10 cellular contexts compared by ENCODE assay signal in the genomic region with DNA sequence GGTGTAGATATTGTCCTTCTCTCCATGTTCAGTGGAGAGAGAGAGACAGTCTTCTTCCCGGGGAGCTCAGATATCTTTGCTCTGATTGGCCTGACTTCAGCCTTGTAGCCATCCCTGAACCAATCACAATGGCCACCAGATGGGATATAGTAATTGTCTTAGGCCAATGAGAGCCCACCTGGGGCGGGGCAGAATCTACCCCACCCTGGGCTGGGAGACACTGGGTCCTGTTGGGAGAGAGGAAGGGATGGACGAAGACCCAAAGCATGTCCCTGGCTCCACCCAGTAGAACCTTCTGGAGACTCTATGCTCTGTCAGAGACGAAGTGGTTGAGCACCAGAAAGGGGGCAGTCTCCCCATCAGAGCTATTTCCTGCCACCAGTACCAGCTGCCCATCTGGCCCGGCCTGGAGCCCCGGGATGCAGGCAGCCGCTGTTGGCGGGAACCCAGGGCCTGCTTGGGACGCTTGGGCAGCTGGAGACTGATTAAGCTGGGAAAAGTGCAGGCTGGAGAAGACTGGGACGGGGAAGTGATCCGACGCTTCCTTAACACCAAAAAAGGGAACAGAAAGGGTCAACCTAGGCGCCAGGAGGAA. TPM values are rescaled to one million over a fixed set of nuclear protein-coding genes. Genes with fewer than 3 reads are reported as not detected.
DNase-seq lines count a peak whose midpoint lies in the region; ATAC-seq, FAIRE-seq and TF ChIP-seq lines count a peak whose summit lies in the region.
"Had no signal": no experiment of that assay in that cellular context is flagged by ENCODE, and none has a peak within 500 bp of the region (broad histone marks: within the 10 kb centered on the region; RNA-seq: fewer than 3 reads in every experiment).

No MANE protein-coding gene starts in this region.

- H2BK120ac ChIP-seq in H1 (replicated peaks; ENCODE audit: low read depth, low read length), result no peak overlapping the region

- no peak overlapping the region for H3K4me2 ChIP-seq in H1 (ENCODE audit: insufficient read depth in 1 of 2, low read depth in 2 of 2, low read length in 2 of 2)

- H3K9me3 ChIP-seq in H1 (ENCODE audit: insufficient read depth in 2 of 2, low read depth in 1 of 2, low read length in 1 of 2) (peaks cover 0 to 8% of the 10 kb centered on the region in 2 experiments; a peak in 2 of 4 replicates), right lobe of liver (no peaks in the 10 kb centered on the region), upper lobe of right lung (no peaks in the 10 kb centered on the region)

- H3K27me3 ChIP-seq in H1 (replicated peaks in 1 of 4; ENCODE audit: control insufficient read depth in 3 of 4, extremely low read depth in 1 of 4, insufficient read depth in 3 of 4, low read length in 3 of 4) (no peaks in the 10 kb centered on the region), right lobe of liver (no peaks in the 10 kb centered on the region), upper lobe of right lung (no peaks in the 10 kb centered on the region)

- intact Hi-C loops in right lobe of liver (cut with DNase I) (no loop called here), upper lobe of right lung (cut with DNase I) (no loop called here)

- H3K36me3 ChIP-seq in H1 (ENCODE audit: control insufficient read depth in 2 of 4, insufficient read depth in 4 of 4, low read length in 3 of 4) (no peaks in the 10 kb centered on the region), right lobe of liver (no peaks in the 10 kb centered on the region), upper lobe of right lung (no peaks in the 10 kb centered on the region)

- H3K27ac ChIP-seq in H1 (ENCODE audit: low read depth, low read length) (no peak overlapping the region), right lobe of liver (peak overlapping the region; percentile 13 to 37 (median 21)), upper lobe of right lung (peak overlapping the region; percentile 85)

- H2BK15ac ChIP-seq in H1 (ENCODE audit: low read length), result 0 out of 2 replicates have a peak overlapping the region, but pooled peaks have one; percentile 24

- DNase-seq in activated CD4-positive, CD25-positive, alpha-beta regulatory T cell treated with anti-CD3 and anti-CD28 coated beads, Interleukin-2, amount 50 U/mL, for 72 hours, result peak; percentile 17
- DNase-seq in H1 (ENCODE audit: low read depth in 1 of 2, low spot score in 2 of 2), result no peak
- no peak for DNase-seq in right lobe of liver
- DNase-seq in upper lobe of right lung, result peak; percentile 62
- DNase-seq in erythroblast (lab: John Stamatoyannopoulos, UW), result no peak
- no peak for DNase-seq in NCI-H526 (lab: John Stamatoyannopoulos, UW)
- DNase-seq: activated naive CD4-positive, alpha-beta T cell treated with anti-CD3 and anti-CD28 coated beads, Interleukin-2, amount 10 ng/mL, durations not matched to agents 7 days and 5 days; nephron progenitor cell had no signal

- no peaks in the 10 kb centered on the region for H3K23me2 ChIP-seq in H1 (ENCODE audit: low read depth, low read length)

- FAIRE-seq in H1 (lab: Jason Lieb, UNC), result no peak

- no peak overlapping the region for H2AFZ ChIP-seq in H1 (ENCODE audit: low read length)

- H3K4me3 ChIP-seq in H1 (ENCODE audit: extremely low read depth in 1 of 4, insufficient read depth in 2 of 4, low read depth in 3 of 4, low read length in 4 of 4) (no peak overlapping the region), right lobe of liver (no peak overlapping the region), upper lobe of right lung (no peak overlapping the region)

- no peak overlapping the region for H3K56ac ChIP-seq in H1 (replicated peaks; ENCODE audit: insufficient read length, low read depth, low read length)

- POLR2A ChIA-PET in H1 (lab: Charles Lee; ENCODE audit: partially characterized antibody), result interaction anchor here (0.6 to 4.4 kb wide), 12 partner anchors 8 to 336 kb away, joined by 3 to 31 read pairs (median 6); a partner anchor contains a TSS

- no peak for TF ChIP-seq RAD21 in H1 (IDR thresholded peaks at IDR 0.05 in 1 of 2, conservative IDR thresholded peaks at IDR 0.05 in 1 of 2; ENCODE audit: low read depth in 2 of 2, low read length in 2 of 2)

- H4K8ac ChIP-seq in H1 (ENCODE audit: extremely low read depth, insufficient read depth, low read length), result no peak overlapping the region

- no peaks in the 10 kb centered on the region for H4K20me1 ChIP-seq in H1 (replicated peaks in 1 of 2; ENCODE audit: control insufficient read depth in 1 of 2, insufficient read depth in 2 of 2, low read length in 2 of 2)

- H3K79me1 ChIP-seq in H1 (ENCODE audit: low read depth, low read length), result no peaks in the 10 kb centered on the region

- no peak overlapping the region for H3K4ac ChIP-seq in H1 (replicated peaks; ENCODE audit: insufficient read length, low read depth, low read length)

- H3K18ac ChIP-seq in H1 (ENCODE audit: extremely low read depth, low read length), result no peak overlapping the region

- H2BK20ac ChIP-seq in H1 (ENCODE audit: low read length), result no peak overlapping the region

- H3K14ac ChIP-seq in H1 (ENCODE audit: insufficient read length), result no peak overlapping the region

- H2AK5ac ChIP-seq in H1 (ENCODE audit: low read depth, low read length), result no peak overlapping the region; the same call in 1 of the 2 replicates

- H3K4me1 ChIP-seq in H1 (replicated peaks in 1 of 4; ENCODE audit: control insufficient read depth in 3 of 4, insufficient read depth in 4 of 4, low read length in 3 of 4) (peaks cover 0 to 18% (median 7%) of the 10 kb centered on the region in 4 experiments; a peak in 6 of 7 replicates), right lobe of liver (no peaks in the 10 kb centered on the region), upper lobe of right lung (peaks cover 11% of the 10 kb centered on the region)

- TF ChIP-seq POLR2A in H1 (IDR thresholded peaks at IDR 0.05; ENCODE audit: control extremely low read depth in 1 of 2, low read depth in 2 of 2, low read length in 2 of 2) (no peak; a peak in 1 of 3 replicates), right lobe of liver (IDR thresholded peaks at IDR 0.05) (no peak), erythroblast (IDR thresholded peaks at IDR 0.05; ENCODE audit: low read length) (no peak)

- H2BK12ac ChIP-seq in H1 (ENCODE audit: low read depth, low read length), result peak overlapping the region; percentile 96; the same call in 1 of the 2 replicates

- H3K79me2 ChIP-seq in H1 (ENCODE audit: control insufficient read depth in 1 of 2, insufficient read depth in 2 of 2, low read length in 2 of 2), result no peaks in the 10 kb centered on the region

- WGBS in H1 (ENCODE audit: extremely low coverage in 1 of 2, insufficient coverage in 1 of 2, insufficient read length in 1 of 2, insufficient replicate concordance in 2 of 2, low coverage in 1 of 2, low lambda C conversion rate in 2 of 2, missing lambda C conversion rate in 1 of 2), 2 experiments, result 84% methylated on average over 13 of the region's 13 CpGs; no CpG with 5 or more reads in 1 of the 2 experiments
- WGBS in right lobe of liver (ENCODE audit: insufficient coverage, low coverage, low lambda C conversion rate, missing lambda C conversion rate), result 59% methylated on average over 12 of the region's 13 CpGs

- CTCF ChIA-PET in H1 (lab: Charles Lee; ENCODE audit: partially characterized antibody), result interaction anchor here (0.7 to 3.0 kb wide), 10 partner anchors 9 to 133 kb away, joined by 3 to 14 read pairs (median 6); no protein-coding TSS in a partner anchor

- no peak overlapping the region for H2BK5ac ChIP-seq in H1 (ENCODE audit: low read depth, low read length)

- TF ChIP-seq CTCF in H1 (IDR thresholded peaks at IDR 0.05; ENCODE audit: control extremely low read depth in 1 of 3, insufficient read depth in 1 of 3, low read depth in 1 of 3, low read length in 3 of 3) (no peak), right lobe of liver (IDR thresholded peaks at IDR 0.05) (no peak), upper lobe of right lung (IDR thresholded peaks at IDR 0.05) (no peak)

- no peak overlapping the region for H3K9ac ChIP-seq in H1 (replicated peaks in 1 of 4; ENCODE audit: extremely low read depth in 1 of 4, low read depth in 3 of 4, low read length in 3 of 4)

- no peak overlapping the region for H3K23ac ChIP-seq in H1 (ENCODE audit: insufficient read length)

- no peak for TF ChIP-seq EP300 in H1 (IDR thresholded peaks at IDR 0.05; ENCODE audit: borderline replicate concordance in 1 of 2, low read depth in 2 of 2, low read length in 2 of 2)

- no peak overlapping the region for H4K5ac ChIP-seq in H1 (ENCODE audit: insufficient read length, low read depth, low read length)

- peak overlapping the region; percentile 35 for H4K91ac ChIP-seq in H1 (replicated peaks; ENCODE audit: insufficient read length, low read length)

- no peak for ATAC-seq in activated CD4-positive, CD25-positive, alpha-beta regulatory T cell treated with anti-CD3 and anti-CD28 coated beads, Interleukin-2, amount 50 U/mL, for 24 hours
- ATAC-seq in right lobe of liver, result peak; percentile 25 to 43 (median 37)
- ATAC-seq in upper lobe of right lung, result peak; percentile 12
- no peak for ATAC-seq in GM19324 (IDR thresholded peaks at IDR 0.05; ENCODE audit: low FRiP score, unreplicated experiment)

TF ChIP-seq in H1, 55 proteins besides CTCF, POLR2A, EP300 and RAD21:
- TF ChIP-seq SP1 (IDR thresholded peaks at IDR 0.05; ENCODE audit: low read depth, low read length) (peak; percentile 75), BCL11A (IDR thresholded peaks at IDR 0.05; ENCODE audit: low read depth in 2 of 2, low read length in 2 of 2) (no peak), SP2 (IDR thresholded peaks at IDR 0.05; ENCODE audit: low read length) (peak; percentile 24; the same call in 1 of the 2 replicates), SRF (IDR thresholded peaks at IDR 0.05; ENCODE audit: low read depth, low read length) (peak; percentile 46; the same call in 1 of the 2 replicates)
- TF ChIP-seq, protein P1, sequence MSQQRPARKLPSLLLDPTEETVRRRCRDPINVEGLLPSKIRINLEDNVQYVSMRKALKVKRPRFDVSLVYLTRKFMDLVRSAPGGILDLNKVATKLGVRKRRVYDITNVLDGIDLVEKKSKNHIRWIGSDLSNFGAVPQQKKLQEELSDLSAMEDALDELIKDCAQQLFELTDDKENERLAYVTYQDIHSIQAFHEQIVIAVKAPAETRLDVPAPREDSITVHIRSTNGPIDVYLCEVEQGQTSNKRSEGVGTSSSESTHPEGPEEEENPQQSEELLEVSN (IDR thresholded peaks at IDR 0.05), result peak; percentile 88

RNA-seq across cellular contexts. Expression of a gene that starts 31.6 kb away (rescaled TPM):
- total RNA-seq in H1 (2021; fragmentation: NEBNext Ultra II Directional; extraction: Animal tissue kit (Norgen Biotek cat#: 25700)), result 8.7 TPM in 2 replicates
- polyA plus RNA-seq in H1 (2011; rRNA removed), result 6.9 and 12.3 TPM in 2 replicates
- 9.2 TPM for polyA plus RNA-seq in H1 (2011; cell fraction: cytosol; rRNA removed)
- 15.9 TPM for polyA plus RNA-seq in H1 (2011; cell fraction: nucleus; rRNA removed)
- polyA plus RNA-seq in H1 (2012, experiment 1 of 2), result 5.4 to 9.5 TPM (median 8.5 TPM) in 4 replicates
- polyA plus RNA-seq in H1 (2012, experiment 2 of 2), result 7.8 TPM
- 5.7 TPM for polyA plus RNA-seq in H1 (2013, experiment 1 of 2)
- 5.9 TPM for polyA plus RNA-seq in H1 (2013, experiment 2 of 2)
- 5.8 and 8.3 TPM in 2 replicates for polyA minus RNA-seq in H1 (2011; rRNA and poly(A)+ RNA removed)
- 5.1 TPM for polyA minus RNA-seq in H1 (2011; cell fraction: cytosol; rRNA and poly(A)+ RNA removed)
- polyA minus RNA-seq in H1 (2011; cell fraction: nucleus; rRNA and poly(A)+ RNA removed), result 7.3 TPM
- total RNA-seq in right lobe of liver, result 10 to 100 TPM in 5 of 6 experiments, 1 to 10 TPM in 1; 8.0 to 14.5 (median 12.9) TPM
- total RNA-seq in upper lobe of right lung, result 62.7 TPM

Comparison
In these comparisons a context has a peak if more than half of its experiments do, and no peak if none do; other contexts are left out.
1. DNase-seq: peak in activated CD4-positive, CD25-positive, alpha-beta regulatory T cell treated with anti-CD3 and anti-CD28 coated beads, Interleukin-2, amount 50 U/mL, for 72 hours (single experiment) and upper lobe of right lung (single experiment); none in H1 (0 of 2), right lobe of liver (0 of 3), erythroblast (0 of 2) and NCI-H526 (0 of 2).
2. ATAC-seq: peak in right lobe of liver (4 of 4) and upper lobe of right lung (single experiment); none in activated CD4-positive, CD25-positive, alpha-beta regulatory T cell treated with anti-CD3 and anti-CD28 coated beads, Interleukin-2, amount 50 U/mL, for 24 hours (0 of 2) and GM19324 (single experiment).